Comparison of ENCODE assay signal across 27 cellular contexts in the genomic region with DNA sequence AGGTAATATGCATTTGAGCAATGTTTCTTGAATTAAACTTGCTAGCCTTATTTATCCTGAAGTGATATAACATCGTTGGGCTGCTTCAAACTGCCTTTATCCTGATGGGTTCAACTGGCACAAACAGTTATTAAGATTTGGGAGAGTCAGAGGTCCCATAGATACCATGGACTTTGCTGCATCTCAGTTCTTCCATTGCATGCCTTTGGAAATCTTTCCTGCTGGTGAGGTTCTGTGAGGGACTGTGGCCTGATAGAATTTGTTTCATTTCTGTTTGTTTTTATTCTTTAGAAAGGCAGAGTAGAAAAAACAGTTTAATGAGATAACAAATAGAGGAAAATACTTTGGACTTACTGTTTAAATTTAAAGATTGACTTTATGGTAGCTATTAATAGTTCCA.
"Had no signal": no experiment of that assay in that cellular context is flagged by ENCODE, and none has a peak within 500 bp of the region (broad histone marks: within the 10 kb centered on the region; RNA-seq: fewer than 3 reads in every experiment).

No MANE protein-coding gene starts in this region.

- H3K4me2 ChIP-seq: hepatocyte had no signal

- H3K4me1 Mint-ChIP-seq: mesothelial cell of epicardium had no signal

- FAIRE-seq: frontal cortex, kidney had no signal

- ATAC-seq: effector memory CD8-positive, alpha-beta T cell; esophagus mucosa; foreskin keratinocyte; gastroesophageal sphincter; heart left ventricle; left colon; left lung; left ventricle myocardium superior; lower lobe of right lung; mucosa of descending colon had no signal

- H3K27ac Mint-ChIP-seq: dendritic cell treated with granulocyte-macrophage colony-stimulating factor and Interleukin-4, amounts not matched to agents 40 ng/mL and 50 ng/mL, for 4 days; endodermal cell; mesothelial cell of epicardium had no signal

- H3K9me3 ChIP-seq: colonic mucosa, gastroesophageal sphincter, heart left ventricle, left lung, lower lobe of right lung, mucosa of descending colon had no signal

- H3K27ac ChIP-seq: colonic mucosa, epithelial cell of prostate, foreskin keratinocyte, heart left ventricle, hepatocyte, left lung, lower lobe of right lung had no signal

- H3K4me3 Mint-ChIP-seq: dendritic cell treated with granulocyte-macrophage colony-stimulating factor and Interleukin-4, amounts not matched to agents 40 ng/mL and 50 ng/mL, for 4 days; effector memory CD8-positive, alpha-beta T cell; endodermal cell; immature natural killer cell; mesothelial cell of epicardium; naive B cell had no signal

- H3K36me3 ChIP-seq: colonic mucosa, heart left ventricle, left lung, lower lobe of right lung had no signal

- H3K4me3 ChIP-seq: colonic mucosa, gastroesophageal sphincter, heart left ventricle, hepatocyte, left lung, lower lobe of right lung, mucosa of descending colon had no signal

- H2AFZ ChIP-seq: hepatocyte had no signal

- DNase-seq: colonic mucosa; cortex of kidney; effector CD8-positive, alpha-beta T cell; effector memory CD8-positive, alpha-beta T cell; endodermal cell; erythroblast; foreskin keratinocyte; heart left ventricle; hypothalamus; immature natural killer cell; islet precursor cell; kidney; kidney glomerular epithelial cell; left colon; left lung; left ventricle myocardium superior; lower lobe of right lung; mesenchymal stem cell; mucosa of descending colon; naive B cell had no signal

- H3K36me3 Mint-ChIP-seq: immature natural killer cell had no signal

- H3K27me3 ChIP-seq: colonic mucosa, foreskin keratinocyte, gastroesophageal sphincter, heart left ventricle, hepatocyte, left lung had no signal

- H3K4me1 ChIP-seq: colonic mucosa, foreskin keratinocyte had no signal

- H3K27me3 Mint-ChIP-seq: dendritic cell treated with granulocyte-macrophage colony-stimulating factor and Interleukin-4, amounts not matched to agents 40 ng/mL and 50 ng/mL, for 4 days; effector memory CD8-positive, alpha-beta T cell; naive B cell had no signal

- H3K9me3 Mint-ChIP-seq: dendritic cell treated with granulocyte-macrophage colony-stimulating factor and Interleukin-4, amounts not matched to agents 40 ng/mL and 50 ng/mL, for 4 days; effector memory CD8-positive, alpha-beta T cell; endodermal cell; immature natural killer cell; naive B cell had no signal
